Comparison of ENCODE assay signal across 1 cellular context in genomic region chr3:106348142-106348690, GRCh38.
TF ChIP-seq lines count a peak whose summit lies in the region.

No MANE protein-coding gene starts in this region.

TF ChIP-seq in IMR-90, 13 proteins besides CTCF, POLR2A, EP300 and RAD21:
- no peak for TF ChIP-seq CHD1 (IDR thresholded peaks at IDR 0.05; ENCODE audit: low read depth, low read length)
- no peak for TF ChIP-seq SMC3 (IDR thresholded peaks at IDR 0.05; ENCODE audit: low read depth, low read length)
